Comparison of ENCODE assay signal across 8 cellular contexts in genomic region chr7:30974605-30975256, GRCh38. TPM values are rescaled to one million over a fixed set of nuclear protein-coding genes. Genes with fewer than 3 reads are reported as not detected.
A peak's percentile ranks its signal among the peaks of the same experiment; 100 is the strongest.
DNase-seq lines count a peak whose midpoint lies in the region; ATAC-seq, FAIRE-seq and TF ChIP-seq lines count a peak whose summit lies in the region.

No MANE protein-coding gene starts in this region.

- H3K27me3 ChIP-seq in astrocyte (ENCODE audit: insufficient read depth, low read length) (peaks cover 55% of the 10 kb centered on the region), keratinocyte (ENCODE audit: control insufficient read depth, extremely low read depth, insufficient read depth, low read length) (peaks cover 27% of the 10 kb centered on the region)

- in situ Hi-C loops in Caki2 (cut with HindIII; ENCODE audit: low pct_unique_long_range_greater_than_20kb, low sequenced_read_pairs): no loop called here

- no peaks in the 10 kb centered on the region for H3K36me3 ChIP-seq in astrocyte (ENCODE audit: insufficient read depth, low read length)
- H3K36me3 ChIP-seq in keratinocyte (ENCODE audit: control insufficient read depth in 2 of 2, extremely low read depth in 1 of 2, insufficient read depth in 2 of 2, low read length in 2 of 2): no peaks in the 10 kb centered on the region

- TF ChIP-seq CTCF in astrocyte (IDR thresholded peaks at IDR 0.05; ENCODE audit: insufficient read depth, low read depth, low read length) (peak; percentile 48), keratinocyte (optimal IDR thresholded peaks at IDR 0.05 in 1 of 3, IDR thresholded peaks at IDR 0.05 in 1 of 3, conservative IDR thresholded peaks at IDR 0.05 in 1 of 3; ENCODE audit: extremely low read depth in 1 of 3, insufficient read depth in 2 of 3, low read length in 3 of 3) (peak; percentile 80 to 97 (median 83))

- H3K9me3 ChIP-seq in astrocyte (ENCODE audit: insufficient read depth, low read depth, low read length) (no peaks in the 10 kb centered on the region), keratinocyte (ENCODE audit: control insufficient read depth, low read depth, low read length) (no peaks in the 10 kb centered on the region)

- H3K4me3 ChIP-seq in astrocyte (ENCODE audit: insufficient read depth, low read depth, low read length) (no peak overlapping the region), keratinocyte (ENCODE audit: control insufficient read depth in 2 of 3, extremely low read depth in 1 of 3, insufficient read depth in 2 of 3, low read depth in 1 of 3, low read length in 3 of 3) (no peak overlapping the region)

- H3K9me1 ChIP-seq in keratinocyte (ENCODE audit: control insufficient read depth, extremely low read depth, insufficient read depth, low read length): no peaks in the 10 kb centered on the region

- H3K27me3 Mint-ChIP-seq in astrocyte (ENCODE audit: low read depth, unreplicated experiment): peaks cover 76% of the 10 kb centered on the region

- H2AFZ ChIP-seq in astrocyte (ENCODE audit: low read depth, low read length) (no peak overlapping the region), keratinocyte (ENCODE audit: control insufficient read depth, low read length) (no peak overlapping the region)

- no peak overlapping the region for H3K4me3 Mint-ChIP-seq in astrocyte (ENCODE audit: unreplicated experiment)
- no peak overlapping the region for H3K4me3 Mint-ChIP-seq in stimulated activated effector memory CD8-positive, alpha-beta T cell treated with anti-CD3 and anti-CD28 coated beads, Interleukin-12 subunit alpha, Interleukin-12 subunit beta, amount 100 ng/mL, for 72 hours

- H3K27ac ChIP-seq in astrocyte (ENCODE audit: low read depth, low read length): no peak overlapping the region
- no peak overlapping the region for H3K27ac ChIP-seq in keratinocyte (ENCODE audit: control insufficient read depth, insufficient read depth, low read length)

- peaks cover 2% of the 10 kb centered on the region for H3K4me1 Mint-ChIP-seq in astrocyte (ENCODE audit: low read depth, unreplicated experiment)
- H3K4me1 Mint-ChIP-seq in stimulated activated effector memory CD8-positive, alpha-beta T cell treated with anti-CD3 and anti-CD28 coated beads, Interleukin-12 subunit alpha, Interleukin-12 subunit beta, amount 100 ng/mL, for 72 hours: peaks cover 11% of the 10 kb centered on the region

- dilution Hi-C loops in keratinocyte (cut with MboI; ENCODE audit: extremely low pct_ligation_motif_present, low sequenced_read_pairs): loop anchor here (25.0 kb wide), 1 partner anchor 138 kb away; no protein-coding TSS in a partner anchor

- no peaks in the 10 kb centered on the region for H3K9me3 Mint-ChIP-seq in astrocyte (ENCODE audit: unreplicated experiment)
- no peaks in the 10 kb centered on the region for H3K9me3 Mint-ChIP-seq in stimulated activated effector memory CD8-positive, alpha-beta T cell treated with anti-CD3 and anti-CD28 coated beads, Interleukin-12 subunit alpha, Interleukin-12 subunit beta, amount 100 ng/mL, for 72 hours

- H4K20me1 ChIP-seq in astrocyte (ENCODE audit: insufficient read depth, low read length) (peaks cover 5% of the 10 kb centered on the region), keratinocyte (ENCODE audit: control insufficient read depth, extremely low read depth, insufficient read depth, low read length) (no peaks in the 10 kb centered on the region)

- no peak overlapping the region for H3K4me2 ChIP-seq in astrocyte (ENCODE audit: low read length)
- no peak overlapping the region for H3K4me2 ChIP-seq in keratinocyte (ENCODE audit: control insufficient read depth, extremely low read depth, insufficient read depth, low read depth, low read length)

- H3K4me1 ChIP-seq in astrocyte (ENCODE audit: insufficient read depth, low read length) (no peaks in the 10 kb centered on the region), keratinocyte (ENCODE audit: control insufficient read depth, extremely low read depth, insufficient read depth, low read length) (no peaks in the 10 kb centered on the region)

- H3K79me2 ChIP-seq in astrocyte (ENCODE audit: insufficient read depth, low read length) (no peaks in the 10 kb centered on the region), keratinocyte (ENCODE audit: control insufficient read depth, insufficient read depth, low read length) (no peaks in the 10 kb centered on the region)

- H3K9ac ChIP-seq in astrocyte (ENCODE audit: low read length) (no peak overlapping the region), keratinocyte (ENCODE audit: control insufficient read depth, extremely low read depth, insufficient read depth, low read length) (no peak overlapping the region)

- FAIRE-seq in astrocyte (lab: Jason Lieb, UNC) (no peak), keratinocyte (lab: Jason Lieb, UNC) (peak; percentile 69)

- ATAC-seq in GM19023 (IDR thresholded peaks at IDR 0.05; ENCODE audit: unreplicated experiment) (peak; percentile 94), HG03045 (IDR thresholded peaks at IDR 0.05; ENCODE audit: unreplicated experiment) (peak; percentile 98)
- peak; percentile 75 for ATAC-seq in stimulated activated effector memory CD8-positive, alpha-beta T cell treated with anti-CD3 and anti-CD28 coated beads, Interleukin-12 subunit alpha, Interleukin-12 subunit beta, amount 100 ng/mL, for 72 hours

- peaks cover 3% of the 10 kb centered on the region for H3K36me3 Mint-ChIP-seq in astrocyte (ENCODE audit: low read depth, unreplicated experiment)
- H3K36me3 Mint-ChIP-seq in stimulated activated effector memory CD8-positive, alpha-beta T cell treated with anti-CD3 and anti-CD28 coated beads, Interleukin-12 subunit alpha, Interleukin-12 subunit beta, amount 100 ng/mL, for 72 hours: no peaks in the 10 kb centered on the region

- H3K27ac Mint-ChIP-seq in astrocyte (ENCODE audit: unreplicated experiment): no peak overlapping the region
- H3K27ac Mint-ChIP-seq in stimulated activated effector memory CD8-positive, alpha-beta T cell treated with anti-CD3 and anti-CD28 coated beads, Interleukin-12 subunit alpha, Interleukin-12 subunit beta, amount 100 ng/mL, for 72 hours: peak overlapping the region; percentile 35

- DNase-seq in Caki2 (ENCODE audit: low read depth): peak; percentile 45
- peak; percentile 2 for DNase-seq in NCI-H748 treated with DMSO at 0.1 percent for 48 hours (lab: John Stamatoyannopoulos, UW)
- DNase-seq in astrocyte (ENCODE audit: low read depth): peak; percentile 18
- no peak for DNase-seq in keratinocyte (ENCODE audit: low read depth, low spot score)
- peak; percentile 22 to 80 for DNase-seq in stimulated activated effector memory CD8-positive, alpha-beta T cell treated with anti-CD3 and anti-CD28 coated beads, Interleukin-12 subunit alpha, Interleukin-12 subunit beta, amount 100 ng/mL, for 72 hours (ENCODE audit: low spot score in 2 of 2)
- DNase-seq in NCI-H2029 (lab: John Stamatoyannopoulos, UW): no peak

RNA-seq across cellular contexts. Expression of gene GHRHR, which starts 11.0 kb away (rescaled TPM):
- not detected in 2 replicates for total RNA-seq in Caki2 (2014; rRNA removed; shearing (Covaris generic); ENCODE audit: low replicate concordance)
- not detected in 2 replicates for total RNA-seq in astrocyte
- polyA plus RNA-seq in keratinocyte: not detected in 3 replicates
- not detected for polyA plus RNA-seq in keratinocyte (2011; ENCODE audit: low read depth)
- polyA plus RNA-seq in keratinocyte (2011; cell fraction: cytosol; rRNA removed): not detected in 2 replicates
- polyA plus RNA-seq in keratinocyte (2011; cell fraction: nucleus; rRNA removed): not detected in 2 replicates
- not detected in 2 replicates for polyA plus RNA-seq in keratinocyte (2012; ENCODE audit: low replicate concordance)
- not detected in 3 replicates for polyA minus RNA-seq in keratinocyte
- not detected for polyA minus RNA-seq in keratinocyte (2011; cell fraction: cytosol; rRNA and poly(A)+ RNA removed)
- polyA minus RNA-seq in keratinocyte (2011; cell fraction: nucleus; rRNA and poly(A)+ RNA removed): not detected in 2 replicates

Comparison
In these comparisons a context has a peak if more than half of its experiments do, and no peak if none do; other contexts are left out.
1. DNase-seq: peak in Caki2 (single experiment), NCI-H748 treated with DMSO at 0.1 percent for 48 hours (single experiment), astrocyte (single experiment) and stimulated activated effector memory CD8-positive, alpha-beta T cell treated with anti-CD3 and anti-CD28 coated beads, Interleukin-12 subunit alpha, Interleukin-12 subunit beta, amount 100 ng/mL, for 72 hours (2 of 2); none in keratinocyte (single experiment) and NCI-H2029 (single experiment).
2. Peak in every context shown above with its lines, with median percentiles within 50 percentile points of each other: ATAC-seq.